9 cellular contexts compared by ENCODE assay signal in genomic region chr1:204438628-204439027, GRCh38. TPM values are rescaled to one million over a fixed set of nuclear protein-coding genes. Genes with fewer than 3 reads are reported as not detected.
DNase-seq lines count a peak whose midpoint lies in the region; ATAC-seq and TF ChIP-seq lines count a peak whose summit lies in the region.
"Had no signal": no experiment of that assay in that cellular context is flagged by ENCODE, and none has a peak within 500 bp of the region (broad histone marks: within the 10 kb centered on the region; RNA-seq: fewer than 3 reads in every experiment).

No MANE protein-coding gene starts in this region.

- intact Hi-C loops in Panc1 (cut with micrococcal nuclease; ENCODE audit: unreplicated experiment) (no loop called here), sigmoid colon (cut with DNase I) (no loop called here)

- BruUV-seq in Panc1 (replicated peaks; lab: Mats Ljungman, UMichigan): no TSS peak

- no peak for TF ChIP-seq CTCF in Panc1 (IDR thresholded peaks at IDR 0.05)
- TF ChIP-seq CTCF in sigmoid colon (IDR thresholded peaks at IDR 0.05): no peak

- H3K4me1 ChIP-seq in Panc1 (ENCODE audit: control insufficient read depth, insufficient read depth, low read length) (no peaks in the 10 kb centered on the region), sigmoid colon (peaks cover 0 to 73% (median 61%) of the 10 kb centered on the region in 4 donors)
- H3K4me1 ChIP-seq: SJSA1 had no signal

- no peak overlapping the region for H3K4me3 ChIP-seq in Panc1 (ENCODE audit: low read depth in 2 of 2, low read length in 2 of 2)
- no peak overlapping the region for H3K4me3 ChIP-seq in sigmoid colon
- H3K4me3 ChIP-seq: SJSA1 had no signal

- POLR2A ChIA-PET in Panc1 (lab: Charles Lee): no interaction called here

- 83 to 91% methylated on average over 7 of the region's 7 CpGs for WGBS in sigmoid colon, 2 donors

- TF ChIP-seq EP300 in sigmoid colon (IDR thresholded peaks at IDR 0.05): peak in 2 of 4 donors; percentile 60 to 62

- H3K27me3 ChIP-seq in Panc1 (ENCODE audit: control insufficient read depth, insufficient read depth, low read length) (no peaks in the 10 kb centered on the region), sigmoid colon (no peaks in the 10 kb centered on the region)

- in situ Hi-C loops in Panc1 (cut with HindIII; ENCODE audit: low pct_unique_long_range_greater_than_20kb, low sequenced_read_pairs): no loop called here

- ATAC-seq in Panc1: peak; percentile 81
- no peak for ATAC-seq in HG03139 (IDR thresholded peaks at IDR 0.05; ENCODE audit: unreplicated experiment)
- no peak for ATAC-seq in GM19324 (IDR thresholded peaks at IDR 0.05; ENCODE audit: low FRiP score, unreplicated experiment)

- peak; percentile 98 for DNase-seq in ELR (ENCODE audit: low read depth)
- DNase-seq in Panc1 (ENCODE audit: low read depth, low spot score): no peak
- peak; percentile 99 for DNase-seq in epithelial cell of prostate (ENCODE audit: low read depth, low spot score)
- peak; percentile 93 for DNase-seq in sigmoid colon
- DNase-seq in SHP77 (lab: John Stamatoyannopoulos, UW): no peak
- no peak for DNase-seq in 8988T

- H3K27ac ChIP-seq in Panc1 (ENCODE audit: low read length) (no peak overlapping the region), epithelial cell of prostate (peak overlapping the region; percentile 49), sigmoid colon (peak overlapping the region; percentile 76 to 91 (median 88))
- H3K27ac ChIP-seq: SJSA1 had no signal

- H3K9me3 ChIP-seq in Panc1 (ENCODE audit: control insufficient read depth, insufficient read depth, low read depth, low read length): no peaks in the 10 kb centered on the region
- H3K9me3 ChIP-seq in sigmoid colon: no peaks in the 10 kb centered on the region
- H3K9me3 ChIP-seq: SJSA1 had no signal

- CTCF ChIA-PET in Panc1 (lab: Charles Lee): no interaction called here

- TF ChIP-seq POLR2A in sigmoid colon (IDR thresholded peaks at IDR 0.05): no peak

- no peaks in the 10 kb centered on the region for H3K36me3 ChIP-seq in Panc1 (ENCODE audit: control insufficient read depth, insufficient read depth, low read length)
- H3K36me3 ChIP-seq in sigmoid colon: peaks cover 1 to 33% (median 24%) of the 10 kb centered on the region in 4 donors
- H3K36me3 ChIP-seq: SJSA1 had no signal

RNA-seq across cellular contexts. Expression of gene PPP1R15B, which starts 27.0 kb away (rescaled TPM):
- total RNA-seq in Panc1 (2021; ENCODE audit: unreplicated experiment) (51.1 TPM), sigmoid colon (10 to 100 TPM; 40.0 to 44.7 (median 42.9) TPM)
- polyA plus RNA-seq in Panc1 (2012; ENCODE audit: insufficient read length): 14.8 TPM
- 10 to 100 TPM in 1 of 3 donors, 1 to 10 TPM in 2; 9.0 to 31.3 (median 9.5) TPM for polyA plus RNA-seq in sigmoid colon

RNA-seq across cellular contexts. Expression of gene PIK3C2B, which starts 56.0 kb away (rescaled TPM):
- 19.1 TPM for total RNA-seq in Panc1 (2021; ENCODE audit: unreplicated experiment)
- 12.8 TPM for polyA plus RNA-seq in Panc1 (2012; ENCODE audit: insufficient read length)
- total RNA-seq in sigmoid colon: 10 to 100 TPM in 3 of 4 donors, 1 to 10 TPM in 1; 9.2 to 29.9 (median 16.0) TPM
- polyA plus RNA-seq in sigmoid colon: 10 to 100 TPM; 11.4 to 47.6 (median 17.1) TPM

Comparison
In these comparisons a context has a peak if more than half of its experiments do, and no peak if none do; other contexts are left out.
1. DNase-seq: peak in ELR (single experiment), epithelial cell of prostate (single experiment) and sigmoid colon (single experiment); none in Panc1 (single experiment), SHP77 (0 of 2) and 8988T (single experiment).